ENCODE assay signal across 2 cellular contexts in genomic region chr9:87718852-87719612, GRCh38.
TF ChIP-seq lines count a peak whose summit lies in the region.

No MANE protein-coding gene starts in this region.

TF ChIP-seq in H1, 55 proteins besides CTCF, POLR2A, EP300 and RAD21 (continued from another document):
- no peak for TF ChIP-seq SP1 (IDR thresholded peaks at IDR 0.05; ENCODE audit: low read depth, low read length)

TF ChIP-seq in liver, 16 proteins besides CTCF, POLR2A, EP300 and RAD21 (continued from another document):
- TF ChIP-seq FOXA1 (IDR thresholded peaks at IDR 0.05) (no peak), EGR1 (IDR thresholded peaks at IDR 0.05; ENCODE audit: low read depth in 2 of 2) (no peak)
